Comparison of ENCODE assay signal across 13 cellular contexts in the genomic region with DNA sequence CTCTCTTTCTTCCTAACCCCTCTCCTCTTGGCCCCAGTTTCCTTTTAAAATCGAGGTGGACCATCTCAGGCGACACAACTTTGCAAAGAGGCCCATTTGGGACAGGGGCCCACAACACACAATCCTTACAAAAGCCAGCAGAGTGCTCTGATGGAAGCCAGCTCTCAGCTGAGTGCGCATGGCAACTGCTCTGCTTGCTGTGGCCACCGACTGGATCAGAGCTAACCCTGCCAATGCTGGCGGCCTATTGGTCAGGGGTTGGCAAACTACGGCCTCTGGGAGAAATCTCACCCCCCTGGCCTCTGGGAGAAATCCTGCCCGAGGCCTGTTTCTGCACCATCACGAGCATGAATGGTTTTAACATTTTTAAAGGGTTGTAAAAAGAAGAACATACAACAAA. TPM values are rescaled to one million over a fixed set of nuclear protein-coding genes. Genes with fewer than 3 reads are reported as not detected.
DNase-seq lines count a peak whose midpoint lies in the region; FAIRE-seq and TF ChIP-seq lines count a peak whose summit lies in the region.
"Had no signal": no experiment of that assay in that cellular context is flagged by ENCODE, and none has a peak within 500 bp of the region (broad histone marks: within the 10 kb centered on the region; RNA-seq: fewer than 3 reads in every experiment).

No MANE protein-coding gene starts in this region.

- H3K9me3 ChIP-seq in BLaER1 treated with 17β-estradiol and CSF1 and Interleukin-3, amounts not matched to agents 10 nM and 100 nM (replicated peaks in 1 of 11), result no peaks in the 10 kb centered on the region
- H3K9me3 ChIP-seq in stomach, result no peaks in the 10 kb centered on the region

- DNase-seq in bronchial epithelial cell (ENCODE audit: low read depth) (no peak), medulla oblongata (ENCODE audit: extremely low spot score) (peak; percentile 42), epidermal melanocyte (ENCODE audit: insufficient read length, low spot score) (no peak), cerebellum (ENCODE audit: low spot score) (no peak), stomach (no peak), RCC 7860 (ENCODE audit: low spot score) (no peak)
- DNase-seq: CD4-positive, CD25-positive, alpha-beta regulatory T cell; DMS53; GF-D8; IMR-90 had no signal

- peaks cover 0 to 9% (median 0%) of the 10 kb centered on the region in 11 experiments; a peak in 3 of 22 replicates for H4K20me1 ChIP-seq in BLaER1 treated with 17β-estradiol and CSF1 and Interleukin-3, amounts not matched to agents 10 nM and 100 nM

- H3K4me2 ChIP-seq in BLaER1 treated with 17β-estradiol and CSF1 and Interleukin-3, amounts not matched to agents 10 nM and 100 nM, result peak overlapping the region in 7 of 11 experiments; percentile 5 to 45 (median 18); a peak in 8 of 22 replicates

- H3K4me1 ChIP-seq in BLaER1 treated with 17β-estradiol and CSF1 and Interleukin-3, amounts not matched to agents 10 nM and 100 nM, result peaks cover 13 to 42% (median 29%) of the 10 kb centered on the region in 10 experiments; a peak in 19 of 20 replicates
- no peaks in the 10 kb centered on the region for H3K4me1 ChIP-seq in stomach

- H3K27ac ChIP-seq in BLaER1 treated with 17β-estradiol and CSF1 and Interleukin-3, amounts not matched to agents 10 nM and 100 nM, result no peak overlapping the region
- no peak overlapping the region for H3K27ac ChIP-seq in stomach

- WGBS in stomach, 5 donors, result 86 to 92% (median 88%) methylated on average over 8 of the region's 8 CpGs

- no peak for TF ChIP-seq POLR2A in stomach (IDR thresholded peaks at IDR 0.05)

- TF ChIP-seq CTCF in bronchial epithelial cell (IDR thresholded peaks at IDR 0.05; ENCODE audit: insufficient read depth, low read length, severe bottlenecking), result no peak
- no peak for TF ChIP-seq CTCF in stomach (IDR thresholded peaks at IDR 0.05)

- intact Hi-C loops in stomach (cut with DNase I; ENCODE audit: low total_unique reads), result no loop called here

- TF ChIP-seq EP300 in stomach (IDR thresholded peaks at IDR 0.05), result no peak

- peak; percentile 23 for FAIRE-seq in bronchial epithelial cell (lab: Jason Lieb, UNC)
- no peak for FAIRE-seq in RCC 7860 (lab: Jason Lieb, UNC)
- FAIRE-seq: A204.1, H54 had no signal

- H3K27me3 ChIP-seq in BLaER1 treated with 17β-estradiol and CSF1 and Interleukin-3, amounts not matched to agents 10 nM and 100 nM, result no peaks in the 10 kb centered on the region
- H3K27me3 ChIP-seq in bronchial epithelial cell (ENCODE audit: control insufficient read depth, insufficient read depth, low read length) (no peaks in the 10 kb centered on the region), stomach (no peaks in the 10 kb centered on the region)

- no peak overlapping the region for H3K9ac ChIP-seq in BLaER1 treated with 17β-estradiol and CSF1 and Interleukin-3, amounts not matched to agents 10 nM and 100 nM

- peaks cover 0 to 66% (median 7%) of the 10 kb centered on the region in 11 experiments; a peak in 8 of 22 replicates for H3K36me3 ChIP-seq in BLaER1 treated with 17β-estradiol and CSF1 and Interleukin-3, amounts not matched to agents 10 nM and 100 nM
- peaks cover 29% of the 10 kb centered on the region for H3K36me3 ChIP-seq in bronchial epithelial cell (ENCODE audit: control insufficient read depth, insufficient read depth, low read length)
- peaks cover 79 to 100% (median 100%) of the 10 kb centered on the region in 4 donors for H3K36me3 ChIP-seq in stomach

- H3K4me3 ChIP-seq in BLaER1 treated with 17β-estradiol and CSF1 and Interleukin-3, amounts not matched to agents 10 nM and 100 nM, result no peak overlapping the region
- no peak overlapping the region for H3K4me3 ChIP-seq in bronchial epithelial cell (ENCODE audit: low read depth, low read length)
- H3K4me3 ChIP-seq in stomach, result no peak overlapping the region

RNA-seq across cellular contexts. Expression of a gene that starts 55.0 kb away (rescaled TPM):
- total RNA-seq in bronchial epithelial cell, result 4.2 and 6.5 TPM in 2 replicates
- 0.73 TPM for total RNA-seq in cerebellum
- 100 to 1,000 TPM in 2 of 5 donors, 10 to 100 TPM in 1, 1 to 10 TPM in 2; 1.3 to 781 (median 21.7) TPM for total RNA-seq in stomach
- polyA plus RNA-seq in stomach, result 10 to 100 TPM in 2 of 3 donors, 1 to 10 TPM in 1; 3.2 to 14.7 (median 12.8) TPM
